In genomic region chr4:73853718-73854473, GRCh38 we compare ENCODE assay signal across 2 cellular contexts.
A peak's percentile ranks its signal among the peaks of the same experiment; 100 is the strongest.
TF ChIP-seq lines count a peak whose summit lies in the region.

No MANE protein-coding gene starts in this region.

TF ChIP-seq in IMR-90, 13 proteins besides CTCF, POLR2A, EP300 and RAD21:
- TF ChIP-seq BHLHE40 (IDR thresholded peaks at IDR 0.05; ENCODE audit: low read depth, low read length) (no peak), MAFK (IDR thresholded peaks at IDR 0.05; ENCODE audit: low read depth, low read length) (peak; percentile 99), RFX5 (IDR thresholded peaks at IDR 0.05; ENCODE audit: low read depth, low read length) (no peak), USF2 (IDR thresholded peaks at IDR 0.05; ENCODE audit: low read depth, low read length) (no peak), CHD1 (IDR thresholded peaks at IDR 0.05; ENCODE audit: low read depth, low read length) (no peak)
TF ChIP-seq in IMR-90: peak in this region for 1.

TF ChIP-seq in endothelial cell of umbilical vein, 7 proteins besides CTCF, POLR2A, EP300 and RAD21:
- TF ChIP-seq MAX (IDR thresholded peaks at IDR 0.05; ENCODE audit: insufficient read depth, insufficient read length) (no peak), POLR2AphosphoS5 (IDR thresholded peaks at IDR 0.05; ENCODE audit: insufficient read depth, low read depth, low read length) (no peak), JUN (IDR thresholded peaks at IDR 0.05; ENCODE audit: borderline replicate concordance, insufficient read depth, insufficient read length, low read depth) (no peak), FOS (IDR thresholded peaks at IDR 0.05; ENCODE audit: borderline replicate concordance, insufficient read depth, low read length) (no peak), GATA2 (IDR thresholded peaks at IDR 0.05; ENCODE audit: insufficient read depth, insufficient read length, low read depth, low read length) (no peak)
